Comparison of ENCODE assay signal across 11 cellular contexts in genomic region chr10:11560076-11560709, GRCh38. TPM values are rescaled to one million over a fixed set of nuclear protein-coding genes. Genes with fewer than 3 reads are reported as not detected.
A peak's percentile ranks its signal among the peaks of the same experiment; 100 is the strongest.
DNase-seq lines count a peak whose midpoint lies in the region; ATAC-seq, FAIRE-seq and TF ChIP-seq lines count a peak whose summit lies in the region.
"Had no signal": no experiment of that assay in that cellular context is flagged by ENCODE, and none has a peak within 500 bp of the region (broad histone marks: within the 10 kb centered on the region; RNA-seq: fewer than 3 reads in every experiment).

No MANE protein-coding gene starts in this region.

- intact Hi-C loops in GM12878 (cut with micrococcal nuclease; ENCODE audit: unreplicated experiment) (no loop called here), ascending aorta (cut with DNase I) (no loop called here), tibial artery (cut with DNase I; ENCODE audit: low total_unique reads) (no loop called here)

- no peak for TF ChIP-seq RAD21 in GM12878 (IDR thresholded peaks at IDR 0.05; ENCODE audit: insufficient read depth, low read depth, low read length)

- H3K4me1 ChIP-seq in BLaER1 (peaks cover 20% of the 10 kb centered on the region), GM12878 (ENCODE audit: control insufficient read depth, insufficient read depth, low read length) (peaks cover 26% of the 10 kb centered on the region; the same call in 1 of the 2 replicates), ascending aorta (no peaks in the 10 kb centered on the region), tibial artery (no peaks in the 10 kb centered on the region)

- H3K27me3 ChIP-seq in BLaER1, result no peaks in the 10 kb centered on the region
- no peaks in the 10 kb centered on the region for H3K27me3 ChIP-seq in GM12878 (replicated peaks in 1 of 2; ENCODE audit: control insufficient read depth in 2 of 2, insufficient read depth in 2 of 2, low read length in 1 of 2)
- no peaks in the 10 kb centered on the region for H3K27me3 ChIP-seq in ascending aorta
- no peaks in the 10 kb centered on the region for H3K27me3 ChIP-seq in tibial artery
- H3K27me3 ChIP-seq: adrenal gland had no signal

- no peak overlapping the region for H2AFZ ChIP-seq in GM12878 (ENCODE audit: control insufficient read depth, low read depth, low read length)

- FAIRE-seq in GM12878 (lab: Jason Lieb, UNC), result no peak
- FAIRE-seq: keratinocyte had no signal

- TF ChIP-seq POLR2A in GM12878 (IDR thresholded peaks at IDR 0.05; ENCODE audit: low read depth, low read length), result no peak

- RAD21 ChIA-PET in GM12878 (lab: Charles Lee; ENCODE audit: unreplicated experiment), result interaction anchor here (1.1 to 2.9 kb wide), 7 partner anchors 9 to 139 kb away, joined by 3 to 24 read pairs (median 4); no protein-coding TSS in a partner anchor

- H3K27ac ChIP-seq in BLaER1 (no peak overlapping the region), GM12878 (ENCODE audit: control insufficient read depth, insufficient read depth) (no peak overlapping the region), ascending aorta (no peak overlapping the region), tibial artery (no peak overlapping the region)
- H3K27ac ChIP-seq: adrenal gland had no signal

- H3K9me3 ChIP-seq in BLaER1 (peaks cover 37% of the 10 kb centered on the region), GM12878 (replicated peaks; ENCODE audit: control insufficient read depth, insufficient read depth, low read length) (no peaks in the 10 kb centered on the region; the same call in none of the 3 replicates), ascending aorta (peaks cover 0 to 7% of the 10 kb centered on the region in 2 donors), tibial artery (no peaks in the 10 kb centered on the region)
- H3K9me3 ChIP-seq: adrenal gland had no signal

- 24% methylated on average over 4 of the region's 4 CpGs for WGBS in GM12878 (ENCODE audit: insufficient coverage, insufficient replicate concordance, low lambda C conversion rate, missing lambda C conversion rate)

- H4K20me1 ChIP-seq in BLaER1 (peaks cover 33% of the 10 kb centered on the region; the same call in 1 of the 2 replicates), GM12878 (ENCODE audit: control insufficient read depth, insufficient read depth) (no peaks in the 10 kb centered on the region)

- ATAC-seq in GM19467 (IDR thresholded peaks at IDR 0.05; ENCODE audit: unreplicated experiment) (peak; percentile 77), HG03280 (IDR thresholded peaks at IDR 0.05; ENCODE audit: unreplicated experiment) (peak; percentile 76), GM12878 (peak; percentile 94), HG03025 (IDR thresholded peaks at IDR 0.05; ENCODE audit: low FRiP score, unreplicated experiment) (no peak)

- H3K4me2 ChIP-seq in BLaER1 (peak overlapping the region; percentile 11; the same call in 1 of the 2 replicates), GM12878 (ENCODE audit: control insufficient read depth, insufficient read depth) (peak overlapping the region; percentile 61; the same call in 1 of the 2 replicates)

- CTCF ChIA-PET in GM12878 (lab: Yijun Ruan, JAX), result interaction anchor here (0.6 to 1.9 kb wide), 5 partner anchors 13 to 166 kb away, joined by 3 to 7 read pairs (median 3); no protein-coding TSS in a partner anchor

- no peak overlapping the region for H3K4me3 ChIP-seq in BLaER1
- no peak overlapping the region for H3K4me3 ChIP-seq in GM12878
- no peak overlapping the region for H3K4me3 ChIP-seq in ascending aorta
- H3K4me3 ChIP-seq in tibial artery, result no peak overlapping the region
- H3K4me3 ChIP-seq: adrenal gland had no signal

- TF ChIP-seq EP300 in GM12878 (IDR thresholded peaks at IDR 0.05; ENCODE audit: borderline replicate concordance in 1 of 2, control insufficient read depth in 1 of 2, low read depth in 2 of 2, low read length in 2 of 2), result no peak

- no peak for TF ChIP-seq CTCF in GM12878 (IDR thresholded peaks at IDR 0.05 in 2 of 3, conservative IDR thresholded peaks at IDR 0.05 in 1 of 3; ENCODE audit: control insufficient read depth in 2 of 3, extremely low read depth in 1 of 3, insufficient read depth in 1 of 3, low read depth in 3 of 3, low read length in 3 of 3)
- TF ChIP-seq CTCF in ascending aorta (IDR thresholded peaks at IDR 0.05), result no peak
- no peak for TF ChIP-seq CTCF in tibial artery (IDR thresholded peaks at IDR 0.05)

- H3K36me3 ChIP-seq in BLaER1 (peaks cover 34% of the 10 kb centered on the region), GM12878 (ENCODE audit: control insufficient read depth in 2 of 2, insufficient read depth in 2 of 2, low read length in 1 of 2) (peaks cover 0 to 4% of the 10 kb centered on the region in 2 experiments; a peak in 1 of 4 replicates), ascending aorta (no peaks in the 10 kb centered on the region), tibial artery (no peaks in the 10 kb centered on the region)
- H3K36me3 ChIP-seq: adrenal gland had no signal

- in situ Hi-C loops in GM12878 (cut with MboI), result no loop called here

- BruUV-seq in GM12878 (replicated peaks; lab: Mats Ljungman, UMichigan), result no TSS peak

- peaks cover 86% of the 10 kb centered on the region for H3K79me2 ChIP-seq in GM12878 (ENCODE audit: control insufficient read depth, insufficient read depth, low read length)

- POLR2A ChIA-PET in GM12878 (lab: Charles Lee), result interaction anchor here (0.6 to 1.0 kb wide), 2 partner anchors 39 to 117 kb away, joined by 4 to 6 read pairs; no protein-coding TSS in a partner anchor

- H3K9ac ChIP-seq in BLaER1 (no peak overlapping the region), GM12878 (ENCODE audit: control insufficient read depth, insufficient read depth, low read length) (no peak overlapping the region)

- peak; percentile 35 for DNase-seq in GM12878 (ENCODE audit: low read depth, low spot score)
- no peak for DNase-seq in ascending aorta (ENCODE audit: low spot score in 2 of 2)
- DNase-seq in tibial artery, result no peak
- no peak for DNase-seq in activated CD4-positive, alpha-beta T cell treated with anti-CD3 and anti-CD28 coated beads for 1 hour
- DNase-seq: adrenal gland, SHP77 treated with DMSO at 0.1 percent for 48 hours had no signal

- SMC1A ChIA-PET in GM12878 (lab: Charles Lee; ENCODE audit: uncharacterized antibody, unreplicated experiment), result interaction anchor here (0.7 to 4.6 kb wide), 17 partner anchors 8 to 418 kb away, joined by 3 to 21 read pairs (median 5); no protein-coding TSS in a partner anchor

TF ChIP-seq in GM12878, 131 proteins besides CTCF, POLR2A, EP300 and RAD21:
- TF ChIP-seq ZNF384 (IDR thresholded peaks at IDR 0.05; ENCODE audit: borderline replicate concordance, low read depth, low read length) (peak; percentile 74; the same call in 1 of the 2 replicates), MTA2 (IDR thresholded peaks at IDR 0.05; ENCODE audit: low read depth) (0 out of 2 replicates have a peak, but pooled peaks have one; percentile 22), CBX5 (IDR thresholded peaks at IDR 0.05; ENCODE audit: low read depth) (0 out of 2 replicates have a peak, but pooled peaks have one; percentile 27), TBL1XR1 (IDR thresholded peaks at IDR 0.05; ENCODE audit: low read depth, low read length) (0 out of 2 replicates have a peak, but pooled peaks have one; percentile 24), SPI1 (IDR thresholded peaks at IDR 0.05; ENCODE audit: borderline replicate concordance, insufficient read depth, low read depth, low read length) (peak; percentile 28; the same call in 1 of the 2 replicates), MEF2A (IDR thresholded peaks at IDR 0.05; ENCODE audit: insufficient read depth, low read depth, low read length) (0 out of 2 replicates have a peak, but pooled peaks have one; percentile 33), NRF1 (conservative IDR thresholded peaks at IDR 0.05; ENCODE audit: low read depth, low read length) (no peak), PML (IDR thresholded peaks at IDR 0.05; ENCODE audit: low read length) (no peak), TCF7 (IDR thresholded peaks at IDR 0.05; ENCODE audit: borderline replicate concordance) (no peak), IRF4 (IDR thresholded peaks at IDR 0.05; ENCODE audit: low read depth, low read length) (peak; percentile 15; the same call in 1 of the 2 replicates), IKZF2 (IDR thresholded peaks at IDR 0.05) (peak in 1 of 2 experiments; percentile 39; a peak in 3 of 4 replicates), RUNX3 (IDR thresholded peaks at IDR 0.05; ENCODE audit: low read length) (peak; percentile 22; the same call in 1 of the 2 replicates), JUNB (IDR thresholded peaks at IDR 0.05) (peak; percentile 19; the same call in 1 of the 2 replicates)
TF ChIP-seq in GM12878: peak in this region for 10.

RNA-seq across cellular contexts. Expression of gene USP6NL, which starts 51.3 kb away (rescaled TPM):
- 37.0 and 39.1 TPM in 2 replicates for total RNA-seq in GM12878 (2013; cell fraction: nucleolus; rRNA removed)
- total RNA-seq in GM12878 (2014; rRNA removed) (25.8 and 32.1 TPM in 2 replicates), GM12878 (2014; rRNA removed; fragmentation: Illumina TruSeq; extraction: Trizol) (21.7 and 22.2 TPM in 2 replicates), GM12878 (2021) (25.0 and 27.7 TPM in 2 replicates), ascending aorta (20.5 TPM)
- polyA plus RNA-seq in GM12878 (2011; ENCODE audit: low read depth), result 10.1 TPM
- polyA plus RNA-seq in GM12878 (2011; rRNA removed) (12.1 and 13.3 TPM in 2 replicates), GM12878 (2014; fragmentation: Illumina TruSeq; extraction: Trizol) (22.5 and 24.0 TPM in 2 replicates), GM12878 (2014; fragmentation: Nextera tagmentation; extraction: Ambion mirVana) (1 to 10 TPM; 4.0 to 6.5 TPM), GM12878 (2014; rRNA removed) (19.2 and 21.5 TPM in 2 replicates), GM12878 (2016; fragmentation: Nextera tagmentation; extraction: Ambion mirVana) (10 to 100 TPM; 12.5 to 14.9 TPM)
- 8.0 and 9.9 TPM in 2 replicates for polyA plus RNA-seq in GM12878 (2011; cell fraction: cytosol; rRNA removed)
- 9.6 and 12.0 TPM in 2 replicates for polyA plus RNA-seq in GM12878 (2011; cell fraction: nucleus; rRNA removed)
- 14.8 and 19.1 TPM in 2 replicates for polyA plus RNA-seq in GM12878 (2012)
- polyA minus RNA-seq in GM12878 (2011; rRNA and poly(A)+ RNA removed), result 12.3 and 14.9 TPM in 2 replicates
- polyA minus RNA-seq in GM12878 (2011; cell fraction: cytosol; rRNA and poly(A)+ RNA removed), result 4.0 and 5.9 TPM in 2 replicates
- polyA minus RNA-seq in GM12878 (2011; cell fraction: nucleus; rRNA and poly(A)+ RNA removed), result 11.1 and 21.9 TPM in 2 replicates
